ENCODE assay signal across 8 cellular contexts in genomic region chr4:11765849-11766453, GRCh38.
DNase-seq lines count a peak whose midpoint lies in the region; TF ChIP-seq lines count a peak whose summit lies in the region.

No MANE protein-coding gene starts in this region.

- H3K4me1 Mint-ChIP-seq in activated CD4-positive, alpha-beta T cell treated with anti-CD3 and anti-CD28 coated beads, Interleukin-2, amount 10 ng/mL, durations not matched to agents 24 days and 14 days: no peaks in the 10 kb centered on the region
- peaks cover 8% of the 10 kb centered on the region for H3K4me1 Mint-ChIP-seq in mesothelial cell of epicardium

- H3K27me3 Mint-ChIP-seq in activated CD4-positive, alpha-beta T cell treated with anti-CD3 and anti-CD28 coated beads, Interleukin-2, amount 10 ng/mL, durations not matched to agents 24 days and 14 days: no peaks in the 10 kb centered on the region
- H3K27me3 Mint-ChIP-seq in mesothelial cell of epicardium (ENCODE audit: low read depth): no peaks in the 10 kb centered on the region

- no peaks in the 10 kb centered on the region for H3K9me3 Mint-ChIP-seq in activated CD4-positive, alpha-beta T cell treated with anti-CD3 and anti-CD28 coated beads, Interleukin-2, amount 10 ng/mL, durations not matched to agents 24 days and 14 days
- H3K9me3 Mint-ChIP-seq in mesothelial cell of epicardium: no peaks in the 10 kb centered on the region

- H3K4me3 ChIP-seq in H7 (ENCODE audit: insufficient read depth, low read depth, low read length): no peak overlapping the region
- no peak overlapping the region for H3K4me3 ChIP-seq in choroid plexus epithelial cell (ENCODE audit: low read depth, low read length)

- no peaks in the 10 kb centered on the region for H3K36me3 ChIP-seq in H7 (replicated peaks; ENCODE audit: control insufficient read depth, insufficient read depth, low read length)

- DNase-seq in activated CD4-positive, alpha-beta T cell treated with anti-CD3 and anti-CD28 coated beads, Interleukin-2, amount 10 ng/mL, durations not matched to agents 24 days and 14 days: peak; percentile 60
- DNase-seq in activated CD4-positive, alpha-beta T cell treated with anti-CD3 and anti-CD28 coated beads, Interleukin-2, amount 50 U/mL, for 1 hour: no peak
- DNase-seq in H7: peak; percentile 47
- DNase-seq in NCI-H526 (lab: John Stamatoyannopoulos, UW): peak; percentile 53 to 69
- DNase-seq in choroid plexus epithelial cell (ENCODE audit: low read depth): peak; percentile 72
- DNase-seq in mesothelial cell of epicardium (ENCODE audit: low spot score in 2 of 2, unreplicated experiment in 2 of 2): no peak
- no peak for DNase-seq in stimulated activated CD4-positive, alpha-beta T cell treated with anti-CD3 and anti-CD28 coated beads, Interleukin-1b, Interleukin-23, amount 100 ng/mL, for 48 hours
- DNase-seq in C1 segment of cervical spinal cord (lab: John Stamatoyannopoulos, UW): no peak

- H3K27me3 ChIP-seq in H7 (ENCODE audit: control insufficient read depth, insufficient read depth, low read length): no peaks in the 10 kb centered on the region

- no peak overlapping the region for H3K4me3 Mint-ChIP-seq in activated CD4-positive, alpha-beta T cell treated with anti-CD3 and anti-CD28 coated beads, Interleukin-2, amount 10 ng/mL, durations not matched to agents 24 days and 14 days
- no peak overlapping the region for H3K4me3 Mint-ChIP-seq in mesothelial cell of epicardium

- no peak overlapping the region for H3K27ac Mint-ChIP-seq in activated CD4-positive, alpha-beta T cell treated with anti-CD3 and anti-CD28 coated beads, Interleukin-2, amount 10 ng/mL, durations not matched to agents 24 days and 14 days
- no peak overlapping the region for H3K27ac Mint-ChIP-seq in mesothelial cell of epicardium

- intact Hi-C loops in activated CD4-positive, alpha-beta T cell treated with anti-CD3 and anti-CD28 coated beads, Interleukin-2, amount 10 ng/mL, durations not matched to agents 24 days and 14 days (cut with micrococcal nuclease): loop anchor here (5.0 kb wide), 1 partner anchor 1781 kb away; no protein-coding TSS in a partner anchor

- TF ChIP-seq CTCF in choroid plexus epithelial cell (conservative IDR thresholded peaks at IDR 0.05; ENCODE audit: low read depth, low read length): peak; percentile 81
- TF ChIP-seq CTCF in mesothelial cell of epicardium (IDR thresholded peaks at IDR 0.05; ENCODE audit: unreplicated experiment): peak; percentile 72

- H3K36me3 Mint-ChIP-seq in activated CD4-positive, alpha-beta T cell treated with anti-CD3 and anti-CD28 coated beads, Interleukin-2, amount 10 ng/mL, durations not matched to agents 24 days and 14 days (ENCODE audit: low read depth): no peaks in the 10 kb centered on the region
- no peaks in the 10 kb centered on the region for H3K36me3 Mint-ChIP-seq in mesothelial cell of epicardium

Comparison
In these comparisons a context has a peak if more than half of its experiments do, and no peak if none do; other contexts are left out.
1. DNase-seq: peak in activated CD4-positive, alpha-beta T cell treated with anti-CD3 and anti-CD28 coated beads, Interleukin-2, amount 10 ng/mL, durations not matched to agents 24 days and 14 days (single experiment), H7 (single experiment), NCI-H526 (2 of 2) and choroid plexus epithelial cell (single experiment); none in activated CD4-positive, alpha-beta T cell treated with anti-CD3 and anti-CD28 coated beads, Interleukin-2, amount 50 U/mL, for 1 hour (single experiment), mesothelial cell of epicardium (0 of 2), stimulated activated CD4-positive, alpha-beta T cell treated with anti-CD3 and anti-CD28 coated beads, Interleukin-1b, Interleukin-23, amount 100 ng/mL, for 48 hours (single experiment) and C1 segment of cervical spinal cord (0 of 14).